ENCODE assay signal across 17 cellular contexts in the genomic region with DNA sequence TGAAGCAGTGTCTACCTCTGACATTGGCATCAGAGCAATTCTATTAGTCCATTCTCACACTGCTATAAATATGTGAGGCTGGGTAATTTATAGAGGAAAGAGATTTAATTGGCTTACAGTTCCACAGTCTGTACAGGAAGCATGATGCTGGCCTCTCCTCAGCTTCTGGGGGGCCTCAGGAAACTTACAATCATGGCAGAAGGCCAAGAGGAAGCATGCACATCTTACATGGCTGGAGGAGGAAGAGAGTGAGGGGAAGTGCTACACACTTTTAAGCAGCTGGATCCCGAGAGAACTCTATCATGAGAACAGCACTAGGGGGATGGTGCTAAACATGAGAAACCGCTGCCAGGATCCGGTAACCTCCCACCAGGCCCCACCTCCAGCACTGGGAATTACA.
"Had no signal": no experiment of that assay in that cellular context is flagged by ENCODE, and none has a peak within 500 bp of the region (broad histone marks: within the 10 kb centered on the region; RNA-seq: fewer than 3 reads in every experiment).

No MANE protein-coding gene starts in this region.

- H3K4me3 Mint-ChIP-seq: dendritic cell treated with granulocyte-macrophage colony-stimulating factor and Interleukin-4, amounts not matched to agents 40 ng/mL and 50 ng/mL, for 4 days; naive thymus-derived CD4-positive, alpha-beta T cell; nephron progenitor cell; stimulated activated naive B cell treated with anti-CD40 and anti-IgM and Interleukin-4, amounts not matched to agents 10 μg/mL and 1 μg/mL and 100 μg/mL, for 72 hours; stimulated activated naive CD8-positive, alpha-beta T cell treated with anti-CD3 and anti-CD28 coated beads, Interleukin-15, amount 100 ng/mL, for 72 hours had no signal

- DNase-seq: heart left ventricle; hippocampal formation; kidney glomerular epithelial cell; naive thymus-derived CD4-positive, alpha-beta T cell; nephron progenitor cell; posterior cingulate gyrus; spleen; stimulated activated CD4-positive, alpha-beta T cell treated with anti-CD3 and anti-CD28 coated beads, Interleukin-15, amount 100 ng/mL, for 24 hours; stimulated activated CD4-positive, alpha-beta T cell treated with anti-CD3 and anti-CD28 coated beads, Interleukin-1b, Interleukin-23, amount 100 ng/mL, for 48 hours; stimulated activated CD4-positive, alpha-beta T cell treated with anti-CD3 and anti-CD28 coated beads, Interleukin-4, amount 100 ng/mL, for 4 hours; stimulated activated naive B cell treated with anti-CD40 and anti-IgM and Interleukin-4, amounts not matched to agents 10 μg/mL and 1 μg/mL and 100 μg/mL, for 72 hours; stimulated activated naive CD8-positive, alpha-beta T cell treated with anti-CD3 and anti-CD28 coated beads, Interleukin-15, amount 100 ng/mL, for 72 hours; transverse colon had no signal

- H3K4me3 ChIP-seq: heart left ventricle, spleen, thoracic aorta, transverse colon had no signal

- H3K27ac Mint-ChIP-seq: dendritic cell treated with granulocyte-macrophage colony-stimulating factor and Interleukin-4, amounts not matched to agents 40 ng/mL and 50 ng/mL, for 4 days; naive thymus-derived CD4-positive, alpha-beta T cell; nephron progenitor cell; stimulated activated naive B cell treated with anti-CD40 and anti-IgM and Interleukin-4, amounts not matched to agents 10 μg/mL and 1 μg/mL and 100 μg/mL, for 72 hours; stimulated activated naive CD8-positive, alpha-beta T cell treated with anti-CD3 and anti-CD28 coated beads, Interleukin-15, amount 100 ng/mL, for 72 hours had no signal

- H3K9me3 ChIP-seq: thoracic aorta, transverse colon had no signal

- H3K27ac ChIP-seq: heart left ventricle, spleen, thoracic aorta, transverse colon had no signal

- H3K36me3 Mint-ChIP-seq: naive thymus-derived CD4-positive, alpha-beta T cell; stimulated activated naive B cell treated with anti-CD40 and anti-IgM and Interleukin-4, amounts not matched to agents 10 μg/mL and 1 μg/mL and 100 μg/mL, for 72 hours had no signal

- H3K36me3 ChIP-seq: heart left ventricle, spleen, thoracic aorta, transverse colon had no signal

- H3K9me3 Mint-ChIP-seq: stimulated activated naive CD8-positive, alpha-beta T cell treated with anti-CD3 and anti-CD28 coated beads, Interleukin-15, amount 100 ng/mL, for 72 hours had no signal

- FAIRE-seq: islet of Langerhans had no signal

- H3K4me1 Mint-ChIP-seq: naive thymus-derived CD4-positive, alpha-beta T cell; stimulated activated naive B cell treated with anti-CD40 and anti-IgM and Interleukin-4, amounts not matched to agents 10 μg/mL and 1 μg/mL and 100 μg/mL, for 72 hours; stimulated activated naive CD8-positive, alpha-beta T cell treated with anti-CD3 and anti-CD28 coated beads, Interleukin-15, amount 100 ng/mL, for 72 hours had no signal

- ATAC-seq: heart left ventricle; naive thymus-derived CD4-positive, alpha-beta T cell; sciatic nerve; stimulated activated naive B cell treated with anti-CD40 and anti-IgM and Interleukin-4, amounts not matched to agents 10 μg/mL and 1 μg/mL and 100 μg/mL, for 72 hours; stimulated activated naive CD8-positive, alpha-beta T cell treated with anti-CD3 and anti-CD28 coated beads, Interleukin-15, amount 100 ng/mL, for 72 hours had no signal

- H3K27me3 ChIP-seq: heart left ventricle, spleen, transverse colon had no signal

- H3K4me1 ChIP-seq: heart left ventricle, spleen, transverse colon had no signal
